ENCODE assay signal across 9 cellular contexts in the genomic region with DNA sequence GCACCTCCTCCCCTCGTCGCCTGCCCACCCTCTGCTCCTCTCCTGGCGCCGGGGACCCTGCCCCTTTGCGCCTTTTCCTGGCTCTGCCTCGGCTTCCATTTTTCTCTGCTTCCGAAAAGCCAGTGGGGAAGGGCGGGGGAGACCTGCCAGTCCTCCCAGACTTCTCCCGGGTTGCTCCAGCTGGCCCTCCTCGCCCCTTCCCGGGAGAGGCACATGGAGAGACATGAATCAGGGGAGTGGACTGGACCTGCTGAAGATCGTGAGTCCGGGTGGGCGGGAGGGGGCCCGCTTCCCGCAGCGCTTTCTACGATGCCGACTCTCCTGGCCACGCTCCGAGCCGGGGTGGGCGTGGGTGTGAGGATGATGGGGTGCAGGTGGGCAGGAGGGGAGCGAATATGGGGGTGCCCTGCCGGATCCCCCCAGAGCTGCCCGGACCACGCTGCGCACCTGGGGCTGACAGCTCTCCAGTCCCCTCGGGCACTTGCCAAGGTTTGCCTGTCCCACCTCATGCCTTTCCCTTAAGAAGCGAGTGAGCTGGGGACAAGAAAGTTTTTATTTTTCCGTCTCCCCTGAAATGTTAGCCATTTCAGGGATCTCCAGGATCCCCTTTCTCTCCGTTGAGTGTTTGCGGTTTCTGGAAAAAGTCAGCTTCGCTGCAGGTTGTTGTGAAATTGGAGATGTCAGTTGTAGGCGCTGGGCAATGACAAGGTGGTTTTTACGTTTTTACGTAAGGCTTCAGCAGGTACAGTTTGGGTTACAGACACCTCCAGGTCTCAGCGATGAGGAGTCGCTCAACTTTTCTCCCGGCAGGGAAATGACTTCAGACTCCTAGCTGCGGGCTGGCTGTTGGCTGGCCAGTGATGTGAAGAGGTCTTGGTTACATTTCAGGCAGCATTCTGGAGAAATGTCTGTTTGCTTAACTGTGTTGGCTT. TPM values are rescaled to one million over a fixed set of nuclear protein-coding genes. Genes with fewer than 3 reads are reported as not detected.
DNase-seq lines count a peak whose midpoint lies in the region; ATAC-seq and TF ChIP-seq lines count a peak whose summit lies in the region.
"Had no signal": no experiment of that assay in that cellular context is flagged by ENCODE, and none has a peak within 500 bp of the region (broad histone marks: within the 10 kb centered on the region; RNA-seq: fewer than 3 reads in every experiment).

No MANE protein-coding gene starts in this region.

- no peaks in the 10 kb centered on the region for H3K36me3 Mint-ChIP-seq in WTC11
- H3K36me3 Mint-ChIP-seq: activated naive CD8-positive, alpha-beta T cell had no signal

- H3K27ac Mint-ChIP-seq in WTC11 = no peak overlapping the region
- H3K27ac Mint-ChIP-seq: activated naive CD8-positive, alpha-beta T cell had no signal

- peak overlapping the region; percentile 92 for H3K9ac ChIP-seq in ES-I3 (ENCODE audit: low read depth, low read length)

- no peaks in the 10 kb centered on the region for H3K9me3 ChIP-seq in ES-I3 (ENCODE audit: control insufficient read depth, insufficient read depth, low read length)
- no peaks in the 10 kb centered on the region for H3K9me3 ChIP-seq in psoas muscle

- CTCF ChIA-PET in WTC11 (lab: Charles Lee) = interaction anchor here (1.3 kb wide), 1 partner anchor 75 kb away, joined by 6 read pairs; no protein-coding TSS in a partner anchor

- ATAC-seq in WTC11 (peak; percentile 40), left ventricle myocardium superior (peak; percentile 18), psoas muscle (peak in 1 of 4 donors; percentile 49), GM21360 (IDR thresholded peaks at IDR 0.05; ENCODE audit: unreplicated experiment) (no peak), GM21367 (IDR thresholded peaks at IDR 0.05; ENCODE audit: unreplicated experiment) (no peak), GM21576 (IDR thresholded peaks at IDR 0.05; ENCODE audit: unreplicated experiment) (no peak)

- H3K4me3 ChIP-seq in psoas muscle = peak overlapping the region; percentile 70

- intact Hi-C loops in left ventricle myocardium superior (cut with micrococcal nuclease) = loop anchor here (5.0 kb wide), 2 partner anchors 71 to 229 kb away; no protein-coding TSS in a partner anchor
- intact Hi-C loops in psoas muscle (cut with DNase I) = no loop called here

- 5 to 7% (median 6%) methylated on average over 29 to 41 of the region's 41 CpGs for WGBS in psoas muscle, 3 donors

- peaks cover under 1% of the 10 kb centered on the region; the same call in 1 of the 2 replicates for H3K4me1 ChIP-seq in ES-I3 (ENCODE audit: insufficient read depth, low read length)
- H3K4me1 ChIP-seq in psoas muscle = peaks cover 5% of the 10 kb centered on the region

- H3K4me1 Mint-ChIP-seq in WTC11 = peaks cover 42% of the 10 kb centered on the region

- no peaks in the 10 kb centered on the region for H3K9me3 Mint-ChIP-seq in WTC11

- H3K36me3 ChIP-seq in ES-I3 (ENCODE audit: insufficient read depth, low read length) = no peaks in the 10 kb centered on the region
- H3K36me3 ChIP-seq in psoas muscle (ENCODE audit: insufficient read depth in 1 of 2, low read depth in 1 of 2) = no peaks in the 10 kb centered on the region

- peaks cover 31% of the 10 kb centered on the region for H3K27me3 Mint-ChIP-seq in WTC11 (ENCODE audit: low read depth)

- H3K27me3 ChIP-seq in psoas muscle (ENCODE audit: insufficient read depth in 3 of 3, low read length in 2 of 3) = peaks cover 0 to 46% (median 2%) of the 10 kb centered on the region in 3 donors

- H3K4me3 Mint-ChIP-seq in WTC11 = peak overlapping the region; percentile 71
- H3K4me3 Mint-ChIP-seq: activated naive CD8-positive, alpha-beta T cell had no signal

- H3K27ac ChIP-seq in psoas muscle = no peak overlapping the region

- DNase-seq in WTC11 (ENCODE audit: low spot score) (peak; percentile 25), left ventricle myocardium superior (no peak), psoas muscle (no peak), ureter (ENCODE audit: low spot score) (no peak)

- no peak for TF ChIP-seq CTCF in WTC11 (IDR thresholded peaks at IDR 0.05)
- TF ChIP-seq CTCF in psoas muscle (IDR thresholded peaks at IDR 0.05) = no peak

- POLR2A ChIA-PET in WTC11 (lab: Charles Lee) = no interaction called here

TF ChIP-seq in WTC11, 78 proteins besides CTCF, POLR2A, EP300 and RAD21 (continues in another document):
- peak; percentile 88; the same call in 1 of the 2 replicates for TF ChIP-seq FOXK1 (CRISPR knock-in tag; IDR thresholded peaks at IDR 0.05)
- TF ChIP-seq, protein P1, sequence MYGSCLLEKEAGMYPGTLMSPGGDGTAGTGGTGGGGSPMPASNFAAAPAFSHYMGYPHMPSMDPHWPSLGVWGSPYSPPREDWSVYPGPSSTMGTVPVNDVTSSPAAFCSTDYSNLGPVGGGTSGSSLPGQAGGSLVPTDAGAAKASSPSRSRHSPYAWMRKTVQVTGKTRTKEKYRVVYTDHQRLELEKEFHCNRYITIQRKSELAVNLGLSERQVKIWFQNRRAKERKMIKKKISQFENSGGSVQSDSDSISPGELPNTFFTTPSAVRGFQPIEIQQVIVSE (CRISPR knock-in tag; IDR thresholded peaks at IDR 0.05; ENCODE audit: borderline replicate concordance) = no peak
- TF ChIP-seq GABPB1 (CRISPR knock-in tag; IDR thresholded peaks at IDR 0.05) = no peak
- TF ChIP-seq, protein P2, sequence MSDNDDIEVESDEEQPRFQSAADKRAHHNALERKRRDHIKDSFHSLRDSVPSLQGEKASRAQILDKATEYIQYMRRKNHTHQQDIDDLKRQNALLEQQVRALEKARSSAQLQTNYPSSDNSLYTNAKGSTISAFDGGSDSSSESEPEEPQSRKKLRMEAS (CRISPR knock-in tag; IDR thresholded peaks at IDR 0.05) = 0 out of 2 replicates have a peak, but pooled peaks have one; percentile 14
- TF ChIP-seq, protein P3, sequence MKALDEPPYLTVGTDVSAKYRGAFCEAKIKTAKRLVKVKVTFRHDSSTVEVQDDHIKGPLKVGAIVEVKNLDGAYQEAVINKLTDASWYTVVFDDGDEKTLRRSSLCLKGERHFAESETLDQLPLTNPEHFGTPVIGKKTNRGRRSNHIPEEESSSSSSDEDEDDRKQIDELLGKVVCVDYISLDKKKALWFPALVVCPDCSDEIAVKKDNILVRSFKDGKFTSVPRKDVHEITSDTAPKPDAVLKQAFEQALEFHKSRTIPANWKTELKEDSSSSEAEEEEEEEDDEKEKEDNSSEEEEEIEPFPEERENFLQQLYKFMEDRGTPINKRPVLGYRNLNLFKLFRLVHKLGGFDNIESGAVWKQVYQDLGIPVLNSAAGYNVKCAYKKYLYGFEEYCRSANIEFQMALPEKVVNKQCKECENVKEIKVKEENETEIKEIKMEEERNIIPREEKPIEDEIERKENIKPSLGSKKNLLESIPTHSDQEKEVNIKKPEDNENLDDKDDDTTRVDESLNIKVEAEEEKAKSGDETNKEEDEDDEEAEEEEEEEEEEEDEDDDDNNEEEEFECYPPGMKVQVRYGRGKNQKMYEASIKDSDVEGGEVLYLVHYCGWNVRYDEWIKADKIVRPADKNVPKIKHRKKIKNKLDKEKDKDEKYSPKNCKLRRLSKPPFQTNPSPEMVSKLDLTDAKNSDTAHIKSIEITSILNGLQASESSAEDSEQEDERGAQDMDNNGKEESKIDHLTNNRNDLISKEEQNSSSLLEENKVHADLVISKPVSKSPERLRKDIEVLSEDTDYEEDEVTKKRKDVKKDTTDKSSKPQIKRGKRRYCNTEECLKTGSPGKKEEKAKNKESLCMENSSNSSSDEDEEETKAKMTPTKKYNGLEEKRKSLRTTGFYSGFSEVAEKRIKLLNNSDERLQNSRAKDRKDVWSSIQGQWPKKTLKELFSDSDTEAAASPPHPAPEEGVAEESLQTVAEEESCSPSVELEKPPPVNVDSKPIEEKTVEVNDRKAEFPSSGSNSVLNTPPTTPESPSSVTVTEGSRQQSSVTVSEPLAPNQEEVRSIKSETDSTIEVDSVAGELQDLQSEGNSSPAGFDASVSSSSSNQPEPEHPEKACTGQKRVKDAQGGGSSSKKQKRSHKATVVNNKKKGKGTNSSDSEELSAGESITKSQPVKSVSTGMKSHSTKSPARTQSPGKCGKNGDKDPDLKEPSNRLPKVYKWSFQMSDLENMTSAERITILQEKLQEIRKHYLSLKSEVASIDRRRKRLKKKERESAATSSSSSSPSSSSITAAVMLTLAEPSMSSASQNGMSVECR (CRISPR knock-in tag; IDR thresholded peaks at IDR 0.05; ENCODE audit: borderline replicate concordance) = 0 out of 2 replicates have a peak, but pooled peaks have one; percentile 19
- TF ChIP-seq ATF1 (CRISPR knock-in tag; IDR thresholded peaks at IDR 0.05) = no peak
- TF ChIP-seq, protein P4, sequence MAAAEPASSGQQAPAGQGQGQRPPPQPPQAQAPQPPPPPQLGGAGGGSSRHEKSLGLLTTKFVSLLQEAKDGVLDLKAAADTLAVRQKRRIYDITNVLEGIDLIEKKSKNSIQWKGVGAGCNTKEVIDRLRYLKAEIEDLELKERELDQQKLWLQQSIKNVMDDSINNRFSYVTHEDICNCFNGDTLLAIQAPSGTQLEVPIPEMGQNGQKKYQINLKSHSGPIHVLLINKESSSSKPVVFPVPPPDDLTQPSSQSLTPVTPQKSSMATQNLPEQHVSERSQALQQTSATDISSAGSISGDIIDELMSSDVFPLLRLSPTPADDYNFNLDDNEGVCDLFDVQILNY (CRISPR knock-in tag; IDR thresholded peaks at IDR 0.05) = no peak
- TF ChIP-seq CREB1 (CRISPR knock-in tag; IDR thresholded peaks at IDR 0.05) = 0 out of 2 replicates have a peak, but pooled peaks have one; percentile 1

RNA-seq across cellular contexts. Expression of gene CACNB2, which starts 1.0 kb away (rescaled TPM):
- 3.2 to 4.4 TPM (median 3.3 TPM) in 3 replicates for total RNA-seq in WTC11 (2021)
- 55.9 TPM for total RNA-seq in left ventricle myocardium superior
- total RNA-seq in psoas muscle = under 1 TPM; 0.27 to 0.71 (median 0.46) TPM
- under 1 TPM; 0.20 to 0.48 (median 0.22) TPM for polyA plus RNA-seq in psoas muscle
- total RNA-seq in ureter = 14.3 TPM

Comparison
In these comparisons a context has a peak if more than half of its experiments do, and no peak if none do; other contexts are left out.
1. ATAC-seq: peak in WTC11 (single experiment) and left ventricle myocardium superior (single experiment); none in GM21360 (single experiment), GM21367 (single experiment) and GM21576 (single experiment).